Comparison of ENCODE assay signal across 2 cellular contexts in the genomic region with DNA sequence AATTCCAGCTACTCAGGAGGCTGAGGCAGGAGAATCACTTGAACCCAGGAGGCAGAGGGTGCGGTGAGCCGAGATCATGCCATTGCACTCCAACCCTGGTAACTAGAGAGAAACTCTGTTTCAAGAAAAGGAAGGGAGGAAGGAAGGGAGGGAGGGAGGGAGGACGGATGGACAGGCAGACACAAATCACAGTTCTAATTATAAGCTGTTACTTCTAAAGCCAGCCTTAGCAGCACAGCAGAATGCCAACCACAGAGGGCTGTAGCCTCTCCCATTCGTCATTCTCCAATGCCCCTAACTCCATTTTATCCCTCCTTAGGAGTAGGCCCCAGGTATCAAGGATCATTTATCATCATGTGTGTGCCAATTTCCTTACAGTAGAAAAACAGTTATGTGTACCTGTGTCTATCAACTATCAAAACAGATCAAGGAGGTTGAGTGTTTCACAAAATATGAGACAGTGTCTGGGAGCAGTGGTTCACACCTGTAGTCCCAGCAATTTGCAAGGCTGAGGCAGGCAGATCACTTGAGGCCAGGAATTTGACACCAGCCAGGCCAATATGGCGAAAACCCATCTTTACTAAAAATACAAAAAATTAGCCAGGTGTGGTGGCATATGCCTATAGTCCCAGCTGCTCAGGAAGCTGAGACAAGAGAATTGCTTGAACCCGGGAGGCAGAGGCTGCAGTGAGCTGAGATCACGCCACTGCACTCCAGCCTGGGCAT.
TF ChIP-seq lines count a peak whose summit lies in the region.

No MANE protein-coding gene starts in this region.

TF ChIP-seq in SK-N-SH, 30 proteins besides CTCF, POLR2A, EP300 and RAD21 (continued from another document):
- TF ChIP-seq, protein P1, sequence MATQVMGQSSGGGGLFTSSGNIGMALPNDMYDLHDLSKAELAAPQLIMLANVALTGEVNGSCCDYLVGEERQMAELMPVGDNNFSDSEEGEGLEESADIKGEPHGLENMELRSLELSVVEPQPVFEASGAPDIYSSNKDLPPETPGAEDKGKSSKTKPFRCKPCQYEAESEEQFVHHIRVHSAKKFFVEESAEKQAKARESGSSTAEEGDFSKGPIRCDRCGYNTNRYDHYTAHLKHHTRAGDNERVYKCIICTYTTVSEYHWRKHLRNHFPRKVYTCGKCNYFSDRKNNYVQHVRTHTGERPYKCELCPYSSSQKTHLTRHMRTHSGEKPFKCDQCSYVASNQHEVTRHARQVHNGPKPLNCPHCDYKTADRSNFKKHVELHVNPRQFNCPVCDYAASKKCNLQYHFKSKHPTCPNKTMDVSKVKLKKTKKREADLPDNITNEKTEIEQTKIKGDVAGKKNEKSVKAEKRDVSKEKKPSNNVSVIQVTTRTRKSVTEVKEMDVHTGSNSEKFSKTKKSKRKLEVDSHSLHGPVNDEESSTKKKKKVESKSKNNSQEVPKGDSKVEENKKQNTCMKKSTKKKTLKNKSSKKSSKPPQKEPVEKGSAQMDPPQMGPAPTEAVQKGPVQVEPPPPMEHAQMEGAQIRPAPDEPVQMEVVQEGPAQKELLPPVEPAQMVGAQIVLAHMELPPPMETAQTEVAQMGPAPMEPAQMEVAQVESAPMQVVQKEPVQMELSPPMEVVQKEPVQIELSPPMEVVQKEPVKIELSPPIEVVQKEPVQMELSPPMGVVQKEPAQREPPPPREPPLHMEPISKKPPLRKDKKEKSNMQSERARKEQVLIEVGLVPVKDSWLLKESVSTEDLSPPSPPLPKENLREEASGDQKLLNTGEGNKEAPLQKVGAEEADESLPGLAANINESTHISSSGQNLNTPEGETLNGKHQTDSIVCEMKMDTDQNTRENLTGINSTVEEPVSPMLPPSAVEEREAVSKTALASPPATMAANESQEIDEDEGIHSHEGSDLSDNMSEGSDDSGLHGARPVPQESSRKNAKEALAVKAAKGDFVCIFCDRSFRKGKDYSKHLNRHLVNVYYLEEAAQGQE (IDR thresholded peaks at IDR 0.05; ENCODE audit: low read depth, low read length): no peak
- TF ChIP-seq MXI1 (IDR thresholded peaks at IDR 0.05; ENCODE audit: low read depth, low read length): no peak
- TF ChIP-seq RXRA (IDR thresholded peaks at IDR 0.05; ENCODE audit: borderline replicate concordance, low read depth): no peak
- TF ChIP-seq, protein P2, sequence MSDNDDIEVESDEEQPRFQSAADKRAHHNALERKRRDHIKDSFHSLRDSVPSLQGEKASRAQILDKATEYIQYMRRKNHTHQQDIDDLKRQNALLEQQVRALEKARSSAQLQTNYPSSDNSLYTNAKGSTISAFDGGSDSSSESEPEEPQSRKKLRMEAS (IDR thresholded peaks at IDR 0.05; ENCODE audit: low read depth): no peak
- TF ChIP-seq ELF1 (IDR thresholded peaks at IDR 0.05): no peak
- no peak for TF ChIP-seq POLR2AphosphoS5 (IDR thresholded peaks at IDR 0.05; ENCODE audit: low read depth, low read length)
- no peak for TF ChIP-seq EZH2phosphoT487 (IDR thresholded peaks at IDR 0.05; ENCODE audit: borderline replicate concordance, low read depth)
- no peak for TF ChIP-seq NFIC (IDR thresholded peaks at IDR 0.05; ENCODE audit: borderline replicate concordance)
- TF ChIP-seq GABPA (IDR thresholded peaks at IDR 0.05; ENCODE audit: low read depth): no peak
- TF ChIP-seq SIN3A (IDR thresholded peaks at IDR 0.05; ENCODE audit: borderline replicate concordance, low read depth, low read length): no peak
- TF ChIP-seq RFX5 (IDR thresholded peaks at IDR 0.05; ENCODE audit: low read length): no peak
- TF ChIP-seq GATA2 (CRISPR knock-in tag; IDR thresholded peaks at IDR 0.05): no peak
- TF ChIP-seq, protein P3, sequence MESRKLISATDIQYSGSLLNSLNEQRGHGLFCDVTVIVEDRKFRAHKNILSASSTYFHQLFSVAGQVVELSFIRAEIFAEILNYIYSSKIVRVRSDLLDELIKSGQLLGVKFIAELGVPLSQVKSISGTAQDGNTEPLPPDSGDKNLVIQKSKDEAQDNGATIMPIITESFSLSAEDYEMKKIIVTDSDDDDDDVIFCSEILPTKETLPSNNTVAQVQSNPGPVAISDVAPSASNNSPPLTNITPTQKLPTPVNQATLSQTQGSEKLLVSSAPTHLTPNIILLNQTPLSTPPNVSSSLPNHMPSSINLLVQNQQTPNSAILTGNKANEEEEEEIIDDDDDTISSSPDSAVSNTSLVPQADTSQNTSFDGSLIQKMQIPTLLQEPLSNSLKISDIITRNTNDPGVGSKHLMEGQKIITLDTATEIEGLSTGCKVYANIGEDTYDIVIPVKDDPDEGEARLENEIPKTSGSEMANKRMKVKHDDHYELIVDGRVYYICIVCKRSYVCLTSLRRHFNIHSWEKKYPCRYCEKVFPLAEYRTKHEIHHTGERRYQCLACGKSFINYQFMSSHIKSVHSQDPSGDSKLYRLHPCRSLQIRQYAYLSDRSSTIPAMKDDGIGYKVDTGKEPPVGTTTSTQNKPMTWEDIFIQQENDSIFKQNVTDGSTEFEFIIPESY (IDR thresholded peaks at IDR 0.05; ENCODE audit: borderline replicate concordance, low read depth): no peak
- TF ChIP-seq FOSL2 (IDR thresholded peaks at IDR 0.05; ENCODE audit: borderline replicate concordance, low read depth): no peak
- TF ChIP-seq NRF1 (IDR thresholded peaks at IDR 0.05; ENCODE audit: low read depth, low read length): no peak
- TF ChIP-seq MEF2A (IDR thresholded peaks at IDR 0.05; ENCODE audit: borderline replicate concordance, low read depth): no peak
- TF ChIP-seq, protein P4, sequence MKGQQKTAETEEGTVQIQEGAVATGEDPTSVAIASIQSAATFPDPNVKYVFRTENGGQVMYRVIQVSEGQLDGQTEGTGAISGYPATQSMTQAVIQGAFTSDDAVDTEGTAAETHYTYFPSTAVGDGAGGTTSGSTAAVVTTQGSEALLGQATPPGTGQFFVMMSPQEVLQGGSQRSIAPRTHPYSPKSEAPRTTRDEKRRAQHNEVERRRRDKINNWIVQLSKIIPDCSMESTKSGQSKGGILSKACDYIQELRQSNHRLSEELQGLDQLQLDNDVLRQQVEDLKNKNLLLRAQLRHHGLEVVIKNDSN (IDR thresholded peaks at IDR 0.05; ENCODE audit: borderline replicate concordance, low read depth): no peak
TF ChIP-seq in SK-N-SH: peak in this region for 0.

TF ChIP-seq in SK-N-SH treated with all-trans-retinoic acid at 6 μM for 48 hours, 23 proteins besides CTCF, POLR2A, EP300 and RAD21 (continued from another document):
- TF ChIP-seq, protein P5, sequence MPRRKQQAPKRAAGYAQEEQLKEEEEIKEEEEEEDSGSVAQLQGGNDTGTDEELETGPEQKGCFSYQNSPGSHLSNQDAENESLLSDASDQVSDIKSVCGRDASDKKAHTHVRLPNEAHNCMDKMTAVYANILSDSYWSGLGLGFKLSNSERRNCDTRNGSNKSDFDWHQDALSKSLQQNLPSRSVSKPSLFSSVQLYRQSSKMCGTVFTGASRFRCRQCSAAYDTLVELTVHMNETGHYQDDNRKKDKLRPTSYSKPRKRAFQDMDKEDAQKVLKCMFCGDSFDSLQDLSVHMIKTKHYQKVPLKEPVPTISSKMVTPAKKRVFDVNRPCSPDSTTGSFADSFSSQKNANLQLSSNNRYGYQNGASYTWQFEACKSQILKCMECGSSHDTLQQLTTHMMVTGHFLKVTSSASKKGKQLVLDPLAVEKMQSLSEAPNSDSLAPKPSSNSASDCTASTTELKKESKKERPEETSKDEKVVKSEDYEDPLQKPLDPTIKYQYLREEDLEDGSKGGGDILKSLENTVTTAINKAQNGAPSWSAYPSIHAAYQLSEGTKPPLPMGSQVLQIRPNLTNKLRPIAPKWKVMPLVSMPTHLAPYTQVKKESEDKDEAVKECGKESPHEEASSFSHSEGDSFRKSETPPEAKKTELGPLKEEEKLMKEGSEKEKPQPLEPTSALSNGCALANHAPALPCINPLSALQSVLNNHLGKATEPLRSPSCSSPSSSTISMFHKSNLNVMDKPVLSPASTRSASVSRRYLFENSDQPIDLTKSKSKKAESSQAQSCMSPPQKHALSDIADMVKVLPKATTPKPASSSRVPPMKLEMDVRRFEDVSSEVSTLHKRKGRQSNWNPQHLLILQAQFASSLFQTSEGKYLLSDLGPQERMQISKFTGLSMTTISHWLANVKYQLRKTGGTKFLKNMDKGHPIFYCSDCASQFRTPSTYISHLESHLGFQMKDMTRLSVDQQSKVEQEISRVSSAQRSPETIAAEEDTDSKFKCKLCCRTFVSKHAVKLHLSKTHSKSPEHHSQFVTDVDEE (CRISPR knock-in tag; IDR thresholded peaks at IDR 0.05): no peak
- TF ChIP-seq ZC3H10 (CRISPR knock-in tag; IDR thresholded peaks at IDR 0.05) (no peak), ISL1 (CRISPR knock-in tag; IDR thresholded peaks at IDR 0.05) (no peak), ESRRG (CRISPR knock-in tag; IDR thresholded peaks at IDR 0.05) (no peak), ZNF565 (CRISPR knock-in tag; conservative IDR thresholded peaks at IDR 0.05; ENCODE audit: low read depth) (no peak), TCF4 (CRISPR knock-in tag; IDR thresholded peaks at IDR 0.05; ENCODE audit: borderline replicate concordance) (no peak), PPARA (CRISPR knock-in tag; IDR thresholded peaks at IDR 0.05; ENCODE audit: borderline replicate concordance) (no peak), GLIS3 (CRISPR knock-in tag; IDR thresholded peaks at IDR 0.05) (no peak), TOX (CRISPR knock-in tag; IDR thresholded peaks at IDR 0.05; ENCODE audit: borderline replicate concordance) (no peak), ZNF70 (CRISPR knock-in tag; IDR thresholded peaks at IDR 0.05) (no peak)
- TF ChIP-seq, protein P6, sequence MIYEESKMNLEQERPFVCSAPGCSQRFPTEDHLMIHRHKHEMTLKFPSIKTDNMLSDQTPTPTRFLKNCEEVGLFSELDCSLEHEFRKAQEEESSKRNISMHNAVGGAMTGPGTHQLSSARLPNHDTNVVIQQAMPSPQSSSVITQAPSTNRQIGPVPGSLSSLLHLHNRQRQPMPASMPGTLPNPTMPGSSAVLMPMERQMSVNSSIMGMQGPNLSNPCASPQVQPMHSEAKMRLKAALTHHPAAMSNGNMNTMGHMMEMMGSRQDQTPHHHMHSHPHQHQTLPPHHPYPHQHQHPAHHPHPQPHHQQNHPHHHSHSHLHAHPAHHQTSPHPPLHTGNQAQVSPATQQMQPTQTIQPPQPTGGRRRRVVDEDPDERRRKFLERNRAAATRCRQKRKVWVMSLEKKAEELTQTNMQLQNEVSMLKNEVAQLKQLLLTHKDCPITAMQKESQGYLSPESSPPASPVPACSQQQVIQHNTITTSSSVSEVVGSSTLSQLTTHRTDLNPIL (CRISPR knock-in tag; IDR thresholded peaks at IDR 0.05; ENCODE audit: low read depth): no peak
- TF ChIP-seq, protein P7, sequence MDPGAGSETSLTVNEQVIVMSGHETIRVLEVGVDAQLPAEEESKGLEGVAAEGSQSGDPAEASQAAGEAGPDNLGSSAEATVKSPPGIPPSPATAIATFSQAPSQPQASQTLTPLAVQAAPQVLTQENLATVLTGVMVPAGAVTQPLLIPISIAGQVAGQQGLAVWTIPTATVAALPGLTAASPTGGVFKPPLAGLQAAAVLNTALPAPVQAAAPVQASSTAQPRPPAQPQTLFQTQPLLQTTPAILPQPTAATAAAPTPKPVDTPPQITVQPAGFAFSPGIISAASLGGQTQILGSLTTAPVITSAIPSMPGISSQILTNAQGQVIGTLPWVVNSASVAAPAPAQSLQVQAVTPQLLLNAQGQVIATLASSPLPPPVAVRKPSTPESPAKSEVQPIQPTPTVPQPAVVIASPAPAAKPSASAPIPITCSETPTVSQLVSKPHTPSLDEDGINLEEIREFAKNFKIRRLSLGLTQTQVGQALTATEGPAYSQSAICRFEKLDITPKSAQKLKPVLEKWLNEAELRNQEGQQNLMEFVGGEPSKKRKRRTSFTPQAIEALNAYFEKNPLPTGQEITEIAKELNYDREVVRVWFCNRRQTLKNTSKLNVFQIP (CRISPR knock-in tag; IDR thresholded peaks at IDR 0.05; ENCODE audit: borderline replicate concordance, low read depth): no peak
